In the genomic region with DNA sequence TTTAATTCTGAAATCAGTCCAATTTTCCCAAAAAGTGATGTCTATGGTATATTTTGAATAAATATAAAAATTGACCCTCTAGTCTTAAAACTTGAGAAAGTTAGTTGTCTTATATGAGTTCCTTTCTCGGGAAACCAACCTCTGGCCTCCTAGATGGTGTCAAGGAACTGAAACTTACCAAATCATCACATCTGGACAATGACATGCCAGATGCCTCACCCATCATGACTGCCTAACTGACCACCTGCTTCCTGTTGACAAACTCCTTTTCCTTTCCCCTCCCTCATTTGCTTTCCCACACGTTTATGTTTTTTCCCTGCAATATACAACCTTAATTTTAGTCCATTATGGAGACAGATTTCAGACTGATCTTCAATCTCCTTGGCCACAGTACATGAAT, we compare ENCODE assay signal across 24 cellular contexts.
DNase-seq lines count a peak whose midpoint lies in the region; ATAC-seq and TF ChIP-seq lines count a peak whose summit lies in the region.
"Had no signal": no experiment of that assay in that cellular context is flagged by ENCODE, and none has a peak within 500 bp of the region (broad histone marks: within the 10 kb centered on the region; RNA-seq: fewer than 3 reads in every experiment).

No MANE protein-coding gene starts in this region.

- no peaks in the 10 kb centered on the region for H3K36me3 ChIP-seq in BE2C
- no peaks in the 10 kb centered on the region for H3K36me3 ChIP-seq in CD8-positive, alpha-beta T cell (ENCODE audit: insufficient read depth, low read length)
- H3K36me3 ChIP-seq: spleen, tibial artery had no signal

- DNase-seq in GF-D8 (lab: John Stamatoyannopoulos, UW) (peak; percentile 14), NOMO-1 treated with DMSO at 0.1 percent for 48 hours (lab: John Stamatoyannopoulos, UW; ENCODE audit: unreplicated experiment) (peak; percentile 84), dermis microvascular lymphatic vessel endothelial cell (ENCODE audit: low read depth in 2 of 2) (peak; percentile 6 to 19), NCI-H1417 treated with DMSO at 0.1 percent for 48 hours (lab: John Stamatoyannopoulos, UW) (no peak), BE2C (no peak)
- DNase-seq in CD8-positive, alpha-beta T cell: no peak
- DNase-seq: activated CD4-positive, CD25-positive, alpha-beta regulatory T cell treated with anti-CD3 and anti-CD28 coated beads, Interleukin-2, amount 50 U/mL, for 72 hours; activated CD8-positive, alpha-beta T cell treated with anti-CD3 and anti-CD28 coated beads for 36 hours; activated gamma-delta T cell treated with Interleukin-2 at 50 U/mL for 16 hours; activated T-cell treated with anti-CD3 and anti-CD28 coated beads for 4 hours; H7; head of caudate nucleus; left cardiac atrium; naive thymus-derived CD4-positive, alpha-beta T cell; NCI-H187 treated with DMSO at 0.1 percent for 48 hours; NCI-H345; spleen; stimulated activated CD4-positive, alpha-beta T cell treated with anti-CD3 and anti-CD28 coated beads, Interleukin-4, amount 100 ng/mL, for 24 hours; stimulated activated naive CD8-positive, alpha-beta T cell treated with anti-CD3 and anti-CD28 coated beads, Interleukin-15, Interleukin-2, amounts not matched to agents 100 U/mL and 50 U/mL, for 24 hours; SW 1271; tibial artery had no signal

- TF ChIP-seq CTCF in BE2C (IDR thresholded peaks at IDR 0.05; ENCODE audit: low read depth, low read length): no peak
- no peak for TF ChIP-seq CTCF in CD8-positive, alpha-beta T cell (IDR thresholded peaks at IDR 0.05)

- CTCF ChIA-PET in CD8-positive, alpha-beta T cell (lab: Charles Lee): no interaction called here

- peaks cover 4% of the 10 kb centered on the region for H3K4me1 ChIP-seq in BE2C
- H3K4me1 ChIP-seq in CD8-positive, alpha-beta T cell (ENCODE audit: insufficient read depth, low read length): no peaks in the 10 kb centered on the region
- H3K4me1 ChIP-seq: spleen, tibial artery had no signal

- H3K27me3 Mint-ChIP-seq in CD8-positive, alpha-beta T cell (ENCODE audit: low read depth): no peaks in the 10 kb centered on the region
- H3K27me3 Mint-ChIP-seq: activated CD8-positive, alpha-beta T cell treated with anti-CD3 and anti-CD28 coated beads for 36 hours; naive thymus-derived CD4-positive, alpha-beta T cell had no signal

- H3K4me3 Mint-ChIP-seq in CD8-positive, alpha-beta T cell: no peak overlapping the region
- H3K4me3 Mint-ChIP-seq: activated CD8-positive, alpha-beta T cell treated with anti-CD3 and anti-CD28 coated beads for 36 hours; naive thymus-derived CD4-positive, alpha-beta T cell had no signal

- no peaks in the 10 kb centered on the region for H3K4me1 Mint-ChIP-seq in CD8-positive, alpha-beta T cell (ENCODE audit: low read depth)
- H3K4me1 Mint-ChIP-seq: naive thymus-derived CD4-positive, alpha-beta T cell had no signal

- H3K9me3 Mint-ChIP-seq in CD8-positive, alpha-beta T cell: peaks cover 2% of the 10 kb centered on the region

- H3K27ac Mint-ChIP-seq in CD8-positive, alpha-beta T cell: no peak overlapping the region
- H3K27ac Mint-ChIP-seq: activated CD8-positive, alpha-beta T cell treated with anti-CD3 and anti-CD28 coated beads for 36 hours; naive thymus-derived CD4-positive, alpha-beta T cell had no signal

- intact Hi-C loops in CD8-positive, alpha-beta T cell (cut with DNase I, micrococcal nuclease): no loop called here

- POLR2A ChIA-PET in CD8-positive, alpha-beta T cell (lab: Charles Lee): no interaction called here

- no peaks in the 10 kb centered on the region for H3K36me3 Mint-ChIP-seq in CD8-positive, alpha-beta T cell
- H3K36me3 Mint-ChIP-seq: naive thymus-derived CD4-positive, alpha-beta T cell had no signal

- H3K27me3 ChIP-seq in BE2C: no peaks in the 10 kb centered on the region
- H3K27me3 ChIP-seq in CD8-positive, alpha-beta T cell (ENCODE audit: insufficient read depth, low read length): no peaks in the 10 kb centered on the region
- H3K27me3 ChIP-seq: spleen, tibial artery had no signal

- H3K9me3 ChIP-seq in BE2C: no peaks in the 10 kb centered on the region
- H3K9me3 ChIP-seq in CD8-positive, alpha-beta T cell (ENCODE audit: low read length): no peaks in the 10 kb centered on the region
- H3K9me3 ChIP-seq: spleen, tibial artery had no signal

- ATAC-seq in HG03565 (IDR thresholded peaks at IDR 0.05; ENCODE audit: unreplicated experiment): peak; percentile 41
- no peak for ATAC-seq in GM18870 (IDR thresholded peaks at IDR 0.05; ENCODE audit: unreplicated experiment)
- no peak for ATAC-seq in CD8-positive, alpha-beta T cell
- ATAC-seq: activated CD8-positive, alpha-beta T cell treated with anti-CD3 and anti-CD28 coated beads for 36 hours; naive thymus-derived CD4-positive, alpha-beta T cell; stimulated activated naive CD8-positive, alpha-beta T cell treated with anti-CD3 and anti-CD28 coated beads, Interleukin-15, Interleukin-2, amounts not matched to agents 100 U/mL and 50 U/mL, for 24 hours had no signal

- no peak overlapping the region for H3K27ac ChIP-seq in CD8-positive, alpha-beta T cell (ENCODE audit: low read depth, low read length)
- H3K27ac ChIP-seq: RWPE1, tibial artery had no signal

- H3K4me3 ChIP-seq in BE2C (ENCODE audit: low read depth, low read length): no peak overlapping the region
- no peak overlapping the region for H3K4me3 ChIP-seq in CD8-positive, alpha-beta T cell (ENCODE audit: low read depth, low read length)
- H3K4me3 ChIP-seq: spleen, tibial artery had no signal

Comparison
In these comparisons a context has a peak if more than half of its experiments do, and no peak if none do; other contexts are left out.
1. DNase-seq: peak in GF-D8 (single experiment), NOMO-1 treated with DMSO at 0.1 percent for 48 hours (single experiment) and dermis microvascular lymphatic vessel endothelial cell (2 of 2); none in NCI-H1417 treated with DMSO at 0.1 percent for 48 hours (single experiment), BE2C (single experiment) and CD8-positive, alpha-beta T cell (0 of 7).